In genomic region chr22:37084385-37084784, GRCh38 we compare ENCODE assay signal across 1 cellular context.
TF ChIP-seq lines count a peak whose summit lies in the region.

No MANE protein-coding gene starts in this region.

TF ChIP-seq in HEK293, 187 proteins besides CTCF, POLR2A, EP300 and RAD21:
- no peak for TF ChIP-seq SP3 (tag by site-specific recombination; IDR thresholded peaks at IDR 0.05)
- no peak for TF ChIP-seq ZNF391 (tag by site-specific recombination; IDR thresholded peaks at IDR 0.05; ENCODE audit: borderline replicate concordance, low read depth)
- no peak for TF ChIP-seq SP2 (tag by site-specific recombination; IDR thresholded peaks at IDR 0.05)
- peak; percentile 67 for TF ChIP-seq EGR2 (tag by site-specific recombination; IDR thresholded peaks at IDR 0.05; ENCODE audit: low read depth)
- no peak for TF ChIP-seq ZBTB8A (tag by site-specific recombination; IDR thresholded peaks at IDR 0.05)
